1 cellular context compared by ENCODE assay signal in the genomic region with DNA sequence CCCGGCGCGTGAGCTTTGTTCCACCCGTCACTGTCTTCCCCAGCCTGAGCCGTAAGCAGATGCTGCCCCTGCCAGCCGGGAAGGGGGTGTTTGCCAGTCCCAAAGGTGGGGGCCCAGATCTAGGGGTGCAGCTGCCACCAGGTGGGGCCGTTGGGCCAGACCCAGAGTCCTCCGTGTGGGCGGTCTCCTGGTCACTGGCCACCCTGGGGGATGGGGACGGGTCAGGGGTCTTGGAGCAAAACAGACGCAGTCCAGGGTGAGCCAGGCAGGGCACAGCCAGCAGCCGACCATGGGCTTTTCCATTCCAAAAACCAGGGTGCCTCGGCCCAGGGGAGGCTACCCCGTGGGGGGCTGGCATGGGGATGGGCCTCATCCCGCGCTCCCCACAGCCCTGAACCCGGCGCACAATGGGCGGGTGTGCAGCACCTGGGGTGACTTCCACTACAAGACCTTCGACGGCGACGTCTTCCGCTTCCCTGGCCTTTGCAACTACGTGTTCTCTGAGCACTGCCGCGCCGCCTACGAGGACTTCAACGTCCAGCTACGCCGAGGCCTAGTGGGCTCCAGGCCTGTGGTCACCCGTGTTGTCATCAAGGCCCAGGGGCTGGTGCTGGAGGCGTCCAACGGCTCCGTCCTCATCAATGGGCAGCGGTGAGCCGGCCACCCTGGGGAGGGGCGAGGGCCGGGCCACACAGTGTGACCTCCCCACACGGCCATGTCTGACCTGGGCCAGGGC.
TF ChIP-seq lines count a peak whose summit lies in the region.

No MANE protein-coding gene starts in this region.

TF ChIP-seq in HCT116, 20 proteins besides CTCF, POLR2A, EP300 and RAD21:
- TF ChIP-seq EZH2phosphoT487 (IDR thresholded peaks at IDR 0.05; ENCODE audit: borderline replicate concordance) (no peak), YY1 (IDR thresholded peaks at IDR 0.05; ENCODE audit: extremely low read depth, insufficient replicate concordance, low read depth, low read length) (no peak), POLR2AphosphoS5 (IDR thresholded peaks at IDR 0.05; ENCODE audit: low read depth, low read length) (no peak), ZFX (IDR thresholded peaks at IDR 0.05) (no peak), EGR1 (IDR thresholded peaks at IDR 0.05; ENCODE audit: low read depth) (no peak), ELF1 (IDR thresholded peaks at IDR 0.05; ENCODE audit: borderline replicate concordance, low read depth) (no peak), CBX3 (IDR thresholded peaks at IDR 0.05; ENCODE audit: low read depth) (no peak), EZH2 (IDR thresholded peaks at IDR 0.05) (no peak), FOSL1 (IDR thresholded peaks at IDR 0.05; ENCODE audit: low read depth) (no peak), SRF (IDR thresholded peaks at IDR 0.05; ENCODE audit: low read depth) (no peak), ZNF274 (IDR thresholded peaks at IDR 0.05; ENCODE audit: low read depth, low read length) (no peak), SP1 (IDR thresholded peaks at IDR 0.05; ENCODE audit: low read depth) (no peak), CEBPB (IDR thresholded peaks at IDR 0.05; ENCODE audit: low read depth) (no peak)
- TF ChIP-seq, protein P1, sequence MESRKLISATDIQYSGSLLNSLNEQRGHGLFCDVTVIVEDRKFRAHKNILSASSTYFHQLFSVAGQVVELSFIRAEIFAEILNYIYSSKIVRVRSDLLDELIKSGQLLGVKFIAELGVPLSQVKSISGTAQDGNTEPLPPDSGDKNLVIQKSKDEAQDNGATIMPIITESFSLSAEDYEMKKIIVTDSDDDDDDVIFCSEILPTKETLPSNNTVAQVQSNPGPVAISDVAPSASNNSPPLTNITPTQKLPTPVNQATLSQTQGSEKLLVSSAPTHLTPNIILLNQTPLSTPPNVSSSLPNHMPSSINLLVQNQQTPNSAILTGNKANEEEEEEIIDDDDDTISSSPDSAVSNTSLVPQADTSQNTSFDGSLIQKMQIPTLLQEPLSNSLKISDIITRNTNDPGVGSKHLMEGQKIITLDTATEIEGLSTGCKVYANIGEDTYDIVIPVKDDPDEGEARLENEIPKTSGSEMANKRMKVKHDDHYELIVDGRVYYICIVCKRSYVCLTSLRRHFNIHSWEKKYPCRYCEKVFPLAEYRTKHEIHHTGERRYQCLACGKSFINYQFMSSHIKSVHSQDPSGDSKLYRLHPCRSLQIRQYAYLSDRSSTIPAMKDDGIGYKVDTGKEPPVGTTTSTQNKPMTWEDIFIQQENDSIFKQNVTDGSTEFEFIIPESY (IDR thresholded peaks at IDR 0.05; ENCODE audit: extremely low read depth, insufficient replicate concordance, low read length), result no peak
